1 cellular context compared by ENCODE assay signal in genomic region chr5:180810210-180811011, GRCh38.
TF ChIP-seq lines count a peak whose summit lies in the region.

No MANE protein-coding gene starts in this region.

TF ChIP-seq in HepG2, 621 proteins besides CTCF, POLR2A, EP300 and RAD21 (continued from another document and continues in another):
- TF ChIP-seq, protein P1, sequence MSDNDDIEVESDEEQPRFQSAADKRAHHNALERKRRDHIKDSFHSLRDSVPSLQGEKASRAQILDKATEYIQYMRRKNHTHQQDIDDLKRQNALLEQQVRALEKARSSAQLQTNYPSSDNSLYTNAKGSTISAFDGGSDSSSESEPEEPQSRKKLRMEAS (IDR thresholded peaks at IDR 0.05), result peak; percentile 77; the same call in 1 of the 2 replicates
- TF ChIP-seq ISL2 (CRISPR knock-in tag; IDR thresholded peaks at IDR 0.05), result no peak
- no peak for TF ChIP-seq RAD51 (IDR thresholded peaks at IDR 0.05; ENCODE audit: borderline replicate concordance)
- no peak for TF ChIP-seq HMG20B (CRISPR knock-in tag; conservative IDR thresholded peaks at IDR 0.05)
- no peak for TF ChIP-seq ZBTB1 (CRISPR knock-in tag; IDR thresholded peaks at IDR 0.05; ENCODE audit: borderline replicate concordance)
- TF ChIP-seq DMAP1 (CRISPR knock-in tag; IDR thresholded peaks at IDR 0.05), result peak; percentile 99
- TF ChIP-seq ATF7-NPFF (CRISPR knock-in tag; IDR thresholded peaks at IDR 0.05; ENCODE audit: low read depth), result peak; percentile 47; the same call in 1 of the 2 replicates
- no peak for TF ChIP-seq ZNF841 (CRISPR knock-in tag; IDR thresholded peaks at IDR 0.05; ENCODE audit: borderline replicate concordance)
- no peak for TF ChIP-seq MAFK (conservative IDR thresholded peaks at IDR 0.05 in 1 of 2, IDR thresholded peaks at IDR 0.05 in 1 of 2; ENCODE audit: low read length in 2 of 2)
- TF ChIP-seq RFX5 (IDR thresholded peaks at IDR 0.05; ENCODE audit: low read depth, low read length), result no peak
- TF ChIP-seq ZSCAN12 (CRISPR knock-in tag; IDR thresholded peaks at IDR 0.05), result no peak
- TF ChIP-seq, protein P2, sequence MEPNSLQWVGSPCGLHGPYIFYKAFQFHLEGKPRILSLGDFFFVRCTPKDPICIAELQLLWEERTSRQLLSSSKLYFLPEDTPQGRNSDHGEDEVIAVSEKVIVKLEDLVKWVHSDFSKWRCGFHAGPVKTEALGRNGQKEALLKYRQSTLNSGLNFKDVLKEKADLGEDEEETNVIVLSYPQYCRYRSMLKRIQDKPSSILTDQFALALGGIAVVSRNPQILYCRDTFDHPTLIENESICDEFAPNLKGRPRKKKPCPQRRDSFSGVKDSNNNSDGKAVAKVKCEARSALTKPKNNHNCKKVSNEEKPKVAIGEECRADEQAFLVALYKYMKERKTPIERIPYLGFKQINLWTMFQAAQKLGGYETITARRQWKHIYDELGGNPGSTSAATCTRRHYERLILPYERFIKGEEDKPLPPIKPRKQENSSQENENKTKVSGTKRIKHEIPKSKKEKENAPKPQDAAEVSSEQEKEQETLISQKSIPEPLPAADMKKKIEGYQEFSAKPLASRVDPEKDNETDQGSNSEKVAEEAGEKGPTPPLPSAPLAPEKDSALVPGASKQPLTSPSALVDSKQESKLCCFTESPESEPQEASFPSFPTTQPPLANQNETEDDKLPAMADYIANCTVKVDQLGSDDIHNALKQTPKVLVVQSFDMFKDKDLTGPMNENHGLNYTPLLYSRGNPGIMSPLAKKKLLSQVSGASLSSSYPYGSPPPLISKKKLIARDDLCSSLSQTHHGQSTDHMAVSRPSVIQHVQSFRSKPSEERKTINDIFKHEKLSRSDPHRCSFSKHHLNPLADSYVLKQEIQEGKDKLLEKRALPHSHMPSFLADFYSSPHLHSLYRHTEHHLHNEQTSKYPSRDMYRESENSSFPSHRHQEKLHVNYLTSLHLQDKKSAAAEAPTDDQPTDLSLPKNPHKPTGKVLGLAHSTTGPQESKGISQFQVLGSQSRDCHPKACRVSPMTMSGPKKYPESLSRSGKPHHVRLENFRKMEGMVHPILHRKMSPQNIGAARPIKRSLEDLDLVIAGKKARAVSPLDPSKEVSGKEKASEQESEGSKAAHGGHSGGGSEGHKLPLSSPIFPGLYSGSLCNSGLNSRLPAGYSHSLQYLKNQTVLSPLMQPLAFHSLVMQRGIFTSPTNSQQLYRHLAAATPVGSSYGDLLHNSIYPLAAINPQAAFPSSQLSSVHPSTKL (CRISPR knock-in tag; IDR thresholded peaks at IDR 0.05), result peak; percentile 43; the same call in 1 of the 2 replicates
- peak; percentile 37; the same call in 1 of the 2 replicates for TF ChIP-seq ZNF138 (CRISPR knock-in tag; IDR thresholded peaks at IDR 0.05; ENCODE audit: low read depth)
- TF ChIP-seq ZNF333 (CRISPR knock-in tag; IDR thresholded peaks at IDR 0.05; ENCODE audit: borderline replicate concordance), result peak; percentile 80
- TF ChIP-seq DR1 (CRISPR knock-in tag; IDR thresholded peaks at IDR 0.05), result no peak
- TF ChIP-seq ZNF557 (CRISPR knock-in tag; IDR thresholded peaks at IDR 0.05), result no peak
- TF ChIP-seq, protein P3, sequence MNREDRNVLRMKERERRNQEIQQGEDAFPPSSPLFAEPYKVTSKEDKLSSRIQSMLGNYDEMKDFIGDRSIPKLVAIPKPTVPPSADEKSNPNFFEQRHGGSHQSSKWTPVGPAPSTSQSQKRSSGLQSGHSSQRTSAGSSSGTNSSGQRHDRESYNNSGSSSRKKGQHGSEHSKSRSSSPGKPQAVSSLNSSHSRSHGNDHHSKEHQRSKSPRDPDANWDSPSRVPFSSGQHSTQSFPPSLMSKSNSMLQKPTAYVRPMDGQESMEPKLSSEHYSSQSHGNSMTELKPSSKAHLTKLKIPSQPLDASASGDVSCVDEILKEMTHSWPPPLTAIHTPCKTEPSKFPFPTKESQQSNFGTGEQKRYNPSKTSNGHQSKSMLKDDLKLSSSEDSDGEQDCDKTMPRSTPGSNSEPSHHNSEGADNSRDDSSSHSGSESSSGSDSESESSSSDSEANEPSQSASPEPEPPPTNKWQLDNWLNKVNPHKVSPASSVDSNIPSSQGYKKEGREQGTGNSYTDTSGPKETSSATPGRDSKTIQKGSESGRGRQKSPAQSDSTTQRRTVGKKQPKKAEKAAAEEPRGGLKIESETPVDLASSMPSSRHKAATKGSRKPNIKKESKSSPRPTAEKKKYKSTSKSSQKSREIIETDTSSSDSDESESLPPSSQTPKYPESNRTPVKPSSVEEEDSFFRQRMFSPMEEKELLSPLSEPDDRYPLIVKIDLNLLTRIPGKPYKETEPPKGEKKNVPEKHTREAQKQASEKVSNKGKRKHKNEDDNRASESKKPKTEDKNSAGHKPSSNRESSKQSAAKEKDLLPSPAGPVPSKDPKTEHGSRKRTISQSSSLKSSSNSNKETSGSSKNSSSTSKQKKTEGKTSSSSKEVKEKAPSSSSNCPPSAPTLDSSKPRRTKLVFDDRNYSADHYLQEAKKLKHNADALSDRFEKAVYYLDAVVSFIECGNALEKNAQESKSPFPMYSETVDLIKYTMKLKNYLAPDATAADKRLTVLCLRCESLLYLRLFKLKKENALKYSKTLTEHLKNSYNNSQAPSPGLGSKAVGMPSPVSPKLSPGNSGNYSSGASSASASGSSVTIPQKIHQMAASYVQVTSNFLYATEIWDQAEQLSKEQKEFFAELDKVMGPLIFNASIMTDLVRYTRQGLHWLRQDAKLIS (CRISPR knock-in tag; IDR thresholded peaks at IDR 0.05), result no peak
- 0 out of 2 replicates have a peak, but pooled peaks have one; percentile 15 for TF ChIP-seq ZSCAN9 (CRISPR knock-in tag; IDR thresholded peaks at IDR 0.05; ENCODE audit: borderline replicate concordance)
- no peak; a peak in 1 of 4 replicates for TF ChIP-seq REST (IDR thresholded peaks at IDR 0.05; ENCODE audit: borderline replicate concordance in 1 of 2, low read depth in 1 of 2, low read length in 2 of 2)
- TF ChIP-seq SUZ12 (IDR thresholded peaks at IDR 0.05; ENCODE audit: low read depth, low read length), result no peak
- TF ChIP-seq KDM1A (CRISPR knock-in tag; IDR thresholded peaks at IDR 0.05), result no peak
- TF ChIP-seq ZNF33A (CRISPR knock-in tag; IDR thresholded peaks at IDR 0.05; ENCODE audit: borderline replicate concordance), result 0 out of 2 replicates have a peak, but pooled peaks have one; percentile 85
- TF ChIP-seq, protein P4, sequence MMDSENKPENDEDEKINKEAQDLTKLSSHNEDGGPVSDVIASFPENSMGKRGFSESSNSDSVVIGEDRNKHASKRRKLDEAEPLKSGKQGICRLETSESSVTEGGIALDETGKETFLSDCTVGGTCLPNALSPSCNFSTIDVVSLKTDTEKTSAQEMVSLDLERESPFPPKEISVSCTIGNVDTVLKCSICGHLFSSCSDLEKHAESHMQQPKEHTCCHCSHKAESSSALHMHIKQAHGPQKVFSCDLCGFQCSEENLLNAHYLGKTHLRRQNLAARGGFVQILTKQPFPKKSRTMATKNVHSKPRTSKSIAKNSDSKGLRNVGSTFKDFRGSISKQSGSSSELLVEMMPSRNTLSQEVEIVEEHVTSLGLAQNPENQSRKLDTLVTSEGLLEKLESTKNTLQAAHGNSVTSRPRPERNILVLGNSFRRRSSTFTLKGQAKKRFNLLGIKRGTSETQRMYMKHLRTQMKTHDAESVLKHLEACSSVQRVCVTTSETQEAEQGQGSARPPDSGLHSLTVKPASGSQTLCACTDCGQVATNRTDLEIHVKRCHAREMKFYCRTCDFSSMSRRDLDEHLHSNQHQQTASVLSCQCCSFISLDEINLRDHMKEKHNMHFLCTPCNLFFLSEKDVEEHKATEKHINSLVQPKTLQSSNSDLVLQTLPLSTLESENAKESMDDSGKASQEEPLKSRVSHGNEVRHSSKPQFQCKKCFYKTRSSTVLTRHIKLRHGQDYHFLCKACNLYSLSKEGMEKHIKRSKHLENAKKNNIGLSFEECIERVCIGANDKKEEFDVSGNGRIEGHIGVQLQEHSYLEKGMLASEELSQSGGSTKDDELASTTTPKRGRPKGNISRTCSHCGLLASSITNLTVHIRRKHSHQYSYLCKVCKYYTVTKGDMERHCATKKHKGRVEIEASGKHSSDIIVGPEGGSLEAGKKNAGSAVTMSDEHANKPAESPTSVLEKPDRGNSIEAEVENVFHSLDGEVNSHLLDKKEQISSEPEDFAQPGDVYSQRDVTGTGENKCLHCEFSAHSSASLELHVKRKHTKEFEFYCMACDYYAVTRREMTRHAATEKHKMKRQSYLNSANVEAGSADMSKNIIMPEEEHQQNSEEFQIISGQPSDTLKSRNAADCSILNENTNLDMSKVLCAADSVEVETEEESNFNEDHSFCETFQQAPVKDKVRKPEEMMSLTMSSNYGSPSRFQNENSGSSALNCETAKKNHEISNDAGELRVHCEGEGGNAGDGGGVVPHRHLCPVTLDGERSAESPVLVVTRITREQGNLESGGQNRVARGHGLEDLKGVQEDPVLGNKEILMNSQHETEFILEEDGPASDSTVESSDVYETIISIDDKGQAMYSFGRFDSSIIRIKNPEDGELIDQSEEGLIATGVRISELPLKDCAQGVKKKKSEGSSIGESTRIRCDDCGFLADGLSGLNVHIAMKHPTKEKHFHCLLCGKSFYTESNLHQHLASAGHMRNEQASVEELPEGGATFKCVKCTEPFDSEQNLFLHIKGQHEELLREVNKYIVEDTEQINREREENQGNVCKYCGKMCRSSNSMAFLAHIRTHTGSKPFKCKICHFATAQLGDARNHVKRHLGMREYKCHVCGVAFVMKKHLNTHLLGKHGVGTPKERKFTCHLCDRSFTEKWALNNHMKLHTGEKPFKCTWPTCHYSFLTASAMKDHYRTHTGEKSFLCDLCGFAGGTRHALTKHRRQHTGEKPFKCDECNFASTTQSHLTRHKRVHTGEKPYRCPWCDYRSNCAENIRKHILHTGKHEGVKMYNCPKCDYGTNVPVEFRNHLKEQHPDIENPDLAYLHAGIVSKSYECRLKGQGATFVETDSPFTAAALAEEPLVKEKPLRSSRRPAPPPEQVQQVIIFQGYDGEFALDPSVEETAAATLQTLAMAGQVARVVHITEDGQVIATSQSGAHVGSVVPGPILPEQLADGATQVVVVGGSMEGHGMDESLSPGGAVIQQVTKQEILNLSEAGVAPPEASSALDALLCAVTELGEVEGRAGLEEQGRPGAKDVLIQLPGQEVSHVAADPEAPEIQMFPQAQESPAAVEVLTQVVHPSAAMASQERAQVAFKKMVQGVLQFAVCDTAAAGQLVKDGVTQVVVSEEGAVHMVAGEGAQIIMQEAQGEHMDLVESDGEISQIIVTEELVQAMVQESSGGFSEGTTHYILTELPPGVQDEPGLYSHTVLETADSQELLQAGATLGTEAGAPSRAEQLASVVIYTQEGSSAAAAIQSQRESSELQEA (CRISPR knock-in tag; IDR thresholded peaks at IDR 0.05; ENCODE audit: not compliant biosample characterization), result peak; percentile 65
- TF ChIP-seq CENPT (CRISPR knock-in tag; IDR thresholded peaks at IDR 0.05; ENCODE audit: low read depth), result no peak
- no peak for TF ChIP-seq MAFF (IDR thresholded peaks at IDR 0.05; ENCODE audit: low read depth, low read length)
- TF ChIP-seq, protein P5, sequence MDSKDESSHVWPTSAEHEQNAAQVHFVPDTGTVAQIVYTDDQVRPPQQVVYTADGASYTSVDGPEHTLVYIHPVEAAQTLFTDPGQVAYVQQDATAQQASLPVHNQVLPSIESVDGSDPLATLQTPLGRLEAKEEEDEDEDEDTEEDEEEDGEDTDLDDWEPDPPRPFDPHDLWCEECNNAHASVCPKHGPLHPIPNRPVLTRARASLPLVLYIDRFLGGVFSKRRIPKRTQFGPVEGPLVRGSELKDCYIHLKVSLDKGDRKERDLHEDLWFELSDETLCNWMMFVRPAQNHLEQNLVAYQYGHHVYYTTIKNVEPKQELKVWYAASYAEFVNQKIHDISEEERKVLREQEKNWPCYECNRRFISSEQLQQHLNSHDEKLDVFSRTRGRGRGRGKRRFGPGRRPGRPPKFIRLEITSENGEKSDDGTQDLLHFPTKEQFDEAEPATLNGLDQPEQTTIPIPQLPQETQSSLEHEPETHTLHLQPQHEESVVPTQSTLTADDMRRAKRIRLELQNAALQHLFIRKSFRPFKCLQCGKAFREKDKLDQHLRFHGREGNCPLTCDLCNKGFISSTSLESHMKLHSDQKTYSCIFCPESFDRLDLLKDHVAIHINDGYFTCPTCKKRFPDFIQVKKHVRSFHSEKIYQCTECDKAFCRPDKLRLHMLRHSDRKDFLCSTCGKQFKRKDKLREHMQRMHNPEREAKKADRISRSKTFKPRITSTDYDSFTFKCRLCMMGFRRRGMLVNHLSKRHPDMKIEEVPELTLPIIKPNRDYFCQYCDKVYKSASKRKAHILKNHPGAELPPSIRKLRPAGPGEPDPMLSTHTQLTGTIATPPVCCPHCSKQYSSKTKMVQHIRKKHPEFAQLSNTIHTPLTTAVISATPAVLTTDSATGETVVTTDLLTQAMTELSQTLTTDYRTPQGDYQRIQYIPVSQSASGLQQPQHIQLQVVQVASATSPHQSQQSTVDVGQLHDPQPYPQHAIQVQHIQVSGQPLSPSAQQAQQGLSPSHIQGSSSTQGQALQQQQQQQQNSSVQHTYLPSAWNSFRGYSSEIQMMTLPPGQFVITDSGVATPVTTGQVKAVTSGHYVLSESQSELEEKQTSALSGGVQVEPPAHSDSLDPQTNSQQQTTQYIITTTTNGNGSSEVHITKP (CRISPR knock-in tag; IDR thresholded peaks at IDR 0.05; ENCODE audit: low read depth), result peak; percentile 52; the same call in 1 of the 2 replicates
- no peak for TF ChIP-seq ZNF562 (CRISPR knock-in tag; IDR thresholded peaks at IDR 0.05; ENCODE audit: borderline replicate concordance)
- TF ChIP-seq ZNF7 (CRISPR knock-in tag; IDR thresholded peaks at IDR 0.05), result no peak
